In genomic region chr17:50660042-50660886, GRCh38 we compare ENCODE assay signal across 9 cellular contexts. TPM values are rescaled to one million over a fixed set of nuclear protein-coding genes. Genes with fewer than 3 reads are reported as not detected.
A peak's percentile ranks its signal among the peaks of the same experiment; 100 is the strongest.
DNase-seq lines count a peak whose midpoint lies in the region; ATAC-seq, FAIRE-seq and TF ChIP-seq lines count a peak whose summit lies in the region.
"Had no signal": no experiment of that assay in that cellular context is flagged by ENCODE, and none has a peak within 500 bp of the region (broad histone marks: within the 10 kb centered on the region; RNA-seq: fewer than 3 reads in every experiment).

No MANE protein-coding gene starts in this region.

- no peak for TF ChIP-seq CTCF in pancreas (IDR thresholded peaks at IDR 0.05)
- no peak for TF ChIP-seq CTCF in A673 (conservative IDR thresholded peaks at IDR 0.05; ENCODE audit: low read depth, low read length)

- H3K27me3 ChIP-seq in pancreas, result no peaks in the 10 kb centered on the region
- H3K27me3 ChIP-seq in A673 (replicated peaks; ENCODE audit: insufficient read depth, low read depth, low read length, poor library complexity), result no peaks in the 10 kb centered on the region

- H3K4me1 ChIP-seq in pancreas (peaks cover 12 to 24% (median 21%) of the 10 kb centered on the region in 3 donors), A673 (ENCODE audit: insufficient read depth, low read length, poor library complexity, severe bottlenecking) (peaks cover 9% of the 10 kb centered on the region)

- WGBS in pancreas, 2 donors, result 56 to 60% methylated on average over 11 of the region's 11 CpGs

- POLR2A ChIA-PET in A673 (lab: Charles Lee; ENCODE audit: low non-redundant PET), result interaction anchor here (0.6 kb wide), 1 partner anchor 79 kb away, joined by 3 read pairs; no protein-coding TSS in a partner anchor

- CTCF ChIA-PET in A673 (lab: Charles Lee), result no interaction called here

- FAIRE-seq in pancreas (lab: Jason Lieb, UNC), result no peak

- H3K4me3 ChIP-seq in pancreas, result no peak overlapping the region
- H3K4me3 ChIP-seq in A673 (ENCODE audit: low read depth, low read length, poor library complexity, severe bottlenecking), result no peak overlapping the region

- BruUV-seq in A673 (replicated peaks; lab: Mats Ljungman, UMichigan), result no TSS peak

- H3K36me3 ChIP-seq in pancreas (no peaks in the 10 kb centered on the region), A673 (ENCODE audit: insufficient read depth, low read length, poor library complexity, severe bottlenecking) (no peaks in the 10 kb centered on the region)

- peak overlapping the region in 2 of 4 donors; percentile 57 to 71 for H3K27ac ChIP-seq in pancreas
- H3K27ac ChIP-seq in A673 (ENCODE audit: low read depth, low read length, poor library complexity, severe bottlenecking), result no peak overlapping the region

- H3K9me3 ChIP-seq in pancreas (no peaks in the 10 kb centered on the region), A673 (ENCODE audit: low read depth, low read length, poor library complexity, severe bottlenecking) (no peaks in the 10 kb centered on the region)

- intact Hi-C loops in pancreas (cut with DNase I), result no loop called here
- intact Hi-C loops in A673 (cut with micrococcal nuclease; ENCODE audit: unreplicated experiment), result no loop called here

- peak; percentile 26 for DNase-seq in DMS153 treated with DMSO at 0.1 percent for 48 hours (lab: John Stamatoyannopoulos, UW; ENCODE audit: unreplicated experiment)
- peak; percentile 12 to 61 for DNase-seq in NCI-H446 (lab: John Stamatoyannopoulos, UW)
- DNase-seq in pancreas, result peak in 2 of 6 donors; percentile 34 to 46
- DNase-seq in RPMI8226, result no peak
- DNase-seq in A673 (ENCODE audit: low spot score), result no peak
- DNase-seq: stimulated activated naive CD4-positive, alpha-beta T cell had no signal

- ATAC-seq in esophagus mucosa (peak; percentile 14), pancreas (peak in 3 of 4 donors; percentile 21 to 46 (median 41)), GM21737 (IDR thresholded peaks at IDR 0.05; ENCODE audit: unreplicated experiment) (no peak), HG03460 (IDR thresholded peaks at IDR 0.05; ENCODE audit: unreplicated experiment) (no peak)

RNA-seq across cellular contexts. Expression of gene ABCC3, which starts 25.6 kb away (rescaled TPM):
- total RNA-seq in esophagus mucosa (17.6 TPM), pancreas (100 to 1,000 TPM in 1 of 6 donors, 10 to 100 TPM in 5; 47.2 to 103 (median 83.4) TPM), A673 (2021) (0.56 and 1.2 TPM in 2 replicates)
- 100 to 1,000 TPM; 163 to 209 TPM for polyA plus RNA-seq in pancreas

RNA-seq across cellular contexts. Expression of gene ANKRD40, which starts 47.5 kb away (rescaled TPM):
- total RNA-seq in esophagus mucosa (15.9 TPM), pancreas (10 to 100 TPM; 15.1 to 23.5 (median 17.3) TPM), A673 (2021) (54.2 and 61.3 TPM in 2 replicates)
- 10 to 100 TPM; 10.3 to 10.9 TPM for polyA plus RNA-seq in pancreas

RNA-seq across cellular contexts. Expression of gene LUC7L3, which starts 59.1 kb away (rescaled TPM):
- total RNA-seq in esophagus mucosa, result 43.6 TPM
- total RNA-seq in pancreas, result 10 to 100 TPM; 42.7 to 88.1 (median 59.3) TPM
- polyA plus RNA-seq in pancreas, result 100 to 1,000 TPM in 1 of 2 donors, 10 to 100 TPM in 1; 87.4 to 210 TPM
- 185 and 194 TPM in 2 replicates for total RNA-seq in A673 (2021)

Comparison
In these comparisons a context has a peak if more than half of its experiments do, and no peak if none do; other contexts are left out.
1. DNase-seq: peak in DMS153 treated with DMSO at 0.1 percent for 48 hours (single experiment) and NCI-H446 (2 of 2); none in RPMI8226 (single experiment) and A673 (single experiment).
2. ATAC-seq: peak in esophagus mucosa (single experiment) and pancreas (3 of 4); none in GM21737 (single experiment) and HG03460 (single experiment).